In the genomic region with DNA sequence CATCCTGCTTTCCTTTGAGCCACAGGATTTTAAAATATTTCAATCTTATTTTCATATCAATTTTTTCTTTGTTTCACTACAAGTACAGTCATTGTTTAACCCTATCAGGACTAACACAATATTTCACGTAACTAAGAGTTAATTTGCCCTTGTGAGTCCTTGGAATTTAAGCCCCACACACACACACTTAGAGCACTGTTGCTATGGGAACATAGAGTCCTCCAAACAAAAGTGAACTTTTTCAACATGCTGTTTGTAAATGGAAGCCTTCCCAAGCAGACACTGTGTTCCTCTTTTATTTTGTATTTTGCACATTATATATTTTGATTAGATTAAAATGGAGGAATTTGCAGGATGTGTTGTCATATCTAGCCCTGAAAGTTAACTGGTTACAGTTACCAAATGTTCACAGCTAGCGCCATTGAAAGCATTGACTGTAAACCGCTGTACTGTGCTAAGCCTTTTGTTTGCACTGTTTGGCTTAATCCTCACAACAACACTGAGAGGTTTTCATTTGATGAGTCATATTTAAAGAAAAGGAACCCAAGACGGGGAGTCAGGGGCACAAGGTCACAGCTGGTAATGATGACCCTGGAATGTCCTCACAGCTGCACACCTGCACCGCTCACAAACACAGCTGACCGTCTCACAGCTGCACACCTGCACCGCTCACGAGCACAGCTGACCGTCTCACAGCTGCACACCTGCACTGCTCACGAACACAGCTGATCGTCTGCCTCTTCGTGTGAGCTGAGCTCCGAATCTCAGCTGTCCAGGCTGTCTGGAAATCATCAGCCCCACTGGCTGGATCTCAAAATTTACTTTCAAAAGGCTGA, we compare ENCODE assay signal across 1 cellular context.
TF ChIP-seq lines count a peak whose summit lies in the region.

No MANE protein-coding gene starts in this region.

TF ChIP-seq in HepG2, 621 proteins besides CTCF, POLR2A, EP300 and RAD21 (continued from another document and continues in another):
- TF ChIP-seq, protein P1, sequence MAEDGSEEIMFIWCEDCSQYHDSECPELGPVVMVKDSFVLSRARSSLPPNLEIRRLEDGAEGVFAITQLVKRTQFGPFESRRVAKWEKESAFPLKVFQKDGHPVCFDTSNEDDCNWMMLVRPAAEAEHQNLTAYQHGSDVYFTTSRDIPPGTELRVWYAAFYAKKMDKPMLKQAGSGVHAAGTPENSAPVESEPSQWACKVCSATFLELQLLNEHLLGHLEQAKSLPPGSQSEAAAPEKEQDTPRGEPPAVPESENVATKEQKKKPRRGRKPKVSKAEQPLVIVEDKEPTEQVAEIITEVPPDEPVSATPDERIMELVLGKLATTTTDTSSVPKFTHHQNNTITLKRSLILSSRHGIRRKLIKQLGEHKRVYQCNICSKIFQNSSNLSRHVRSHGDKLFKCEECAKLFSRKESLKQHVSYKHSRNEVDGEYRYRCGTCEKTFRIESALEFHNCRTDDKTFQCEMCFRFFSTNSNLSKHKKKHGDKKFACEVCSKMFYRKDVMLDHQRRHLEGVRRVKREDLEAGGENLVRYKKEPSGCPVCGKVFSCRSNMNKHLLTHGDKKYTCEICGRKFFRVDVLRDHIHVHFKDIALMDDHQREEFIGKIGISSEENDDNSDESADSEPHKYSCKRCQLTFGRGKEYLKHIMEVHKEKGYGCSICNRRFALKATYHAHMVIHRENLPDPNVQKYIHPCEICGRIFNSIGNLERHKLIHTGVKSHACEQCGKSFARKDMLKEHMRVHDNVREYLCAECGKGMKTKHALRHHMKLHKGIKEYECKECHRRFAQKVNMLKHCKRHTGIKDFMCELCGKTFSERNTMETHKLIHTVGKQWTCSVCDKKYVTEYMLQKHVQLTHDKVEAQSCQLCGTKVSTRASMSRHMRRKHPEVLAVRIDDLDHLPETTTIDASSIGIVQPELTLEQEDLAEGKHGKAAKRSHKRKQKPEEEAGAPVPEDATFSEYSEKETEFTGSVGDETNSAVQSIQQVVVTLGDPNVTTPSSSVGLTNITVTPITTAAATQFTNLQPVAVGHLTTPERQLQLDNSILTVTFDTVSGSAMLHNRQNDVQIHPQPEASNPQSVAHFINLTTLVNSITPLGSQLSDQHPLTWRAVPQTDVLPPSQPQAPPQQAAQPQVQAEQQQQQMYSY (CRISPR knock-in tag; IDR thresholded peaks at IDR 0.05), result no peak
- TF ChIP-seq SOX13 (IDR thresholded peaks at IDR 0.05), result no peak
- TF ChIP-seq SOX13 (CRISPR knock-in tag; conservative IDR thresholded peaks at IDR 0.05 in 1 of 2, IDR thresholded peaks at IDR 0.05 in 1 of 2), result peak in 1 of 2 experiments; percentile 87; a peak in 2 of 4 replicates
- TF ChIP-seq, protein P2, sequence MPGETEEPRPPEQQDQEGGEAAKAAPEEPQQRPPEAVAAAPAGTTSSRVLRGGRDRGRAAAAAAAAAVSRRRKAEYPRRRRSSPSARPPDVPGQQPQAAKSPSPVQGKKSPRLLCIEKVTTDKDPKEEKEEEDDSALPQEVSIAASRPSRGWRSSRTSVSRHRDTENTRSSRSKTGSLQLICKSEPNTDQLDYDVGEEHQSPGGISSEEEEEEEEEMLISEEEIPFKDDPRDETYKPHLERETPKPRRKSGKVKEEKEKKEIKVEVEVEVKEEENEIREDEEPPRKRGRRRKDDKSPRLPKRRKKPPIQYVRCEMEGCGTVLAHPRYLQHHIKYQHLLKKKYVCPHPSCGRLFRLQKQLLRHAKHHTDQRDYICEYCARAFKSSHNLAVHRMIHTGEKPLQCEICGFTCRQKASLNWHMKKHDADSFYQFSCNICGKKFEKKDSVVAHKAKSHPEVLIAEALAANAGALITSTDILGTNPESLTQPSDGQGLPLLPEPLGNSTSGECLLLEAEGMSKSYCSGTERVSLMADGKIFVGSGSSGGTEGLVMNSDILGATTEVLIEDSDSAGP (CRISPR knock-in tag; IDR thresholded peaks at IDR 0.05; ENCODE audit: borderline replicate concordance), result peak; percentile 34; the same call in 1 of the 2 replicates
- TF ChIP-seq, protein P3, sequence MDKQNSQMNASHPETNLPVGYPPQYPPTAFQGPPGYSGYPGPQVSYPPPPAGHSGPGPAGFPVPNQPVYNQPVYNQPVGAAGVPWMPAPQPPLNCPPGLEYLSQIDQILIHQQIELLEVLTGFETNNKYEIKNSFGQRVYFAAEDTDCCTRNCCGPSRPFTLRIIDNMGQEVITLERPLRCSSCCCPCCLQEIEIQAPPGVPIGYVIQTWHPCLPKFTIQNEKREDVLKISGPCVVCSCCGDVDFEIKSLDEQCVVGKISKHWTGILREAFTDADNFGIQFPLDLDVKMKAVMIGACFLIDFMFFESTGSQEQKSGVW (CRISPR knock-in tag; IDR thresholded peaks at IDR 0.05; ENCODE audit: borderline replicate concordance), result no peak
- peak; percentile 93 for TF ChIP-seq NR2F6 (IDR thresholded peaks at IDR 0.05)
- TF ChIP-seq NR2F6 (CRISPR knock-in tag; IDR thresholded peaks at IDR 0.05), result peak; percentile 95
- TF ChIP-seq, protein P4, sequence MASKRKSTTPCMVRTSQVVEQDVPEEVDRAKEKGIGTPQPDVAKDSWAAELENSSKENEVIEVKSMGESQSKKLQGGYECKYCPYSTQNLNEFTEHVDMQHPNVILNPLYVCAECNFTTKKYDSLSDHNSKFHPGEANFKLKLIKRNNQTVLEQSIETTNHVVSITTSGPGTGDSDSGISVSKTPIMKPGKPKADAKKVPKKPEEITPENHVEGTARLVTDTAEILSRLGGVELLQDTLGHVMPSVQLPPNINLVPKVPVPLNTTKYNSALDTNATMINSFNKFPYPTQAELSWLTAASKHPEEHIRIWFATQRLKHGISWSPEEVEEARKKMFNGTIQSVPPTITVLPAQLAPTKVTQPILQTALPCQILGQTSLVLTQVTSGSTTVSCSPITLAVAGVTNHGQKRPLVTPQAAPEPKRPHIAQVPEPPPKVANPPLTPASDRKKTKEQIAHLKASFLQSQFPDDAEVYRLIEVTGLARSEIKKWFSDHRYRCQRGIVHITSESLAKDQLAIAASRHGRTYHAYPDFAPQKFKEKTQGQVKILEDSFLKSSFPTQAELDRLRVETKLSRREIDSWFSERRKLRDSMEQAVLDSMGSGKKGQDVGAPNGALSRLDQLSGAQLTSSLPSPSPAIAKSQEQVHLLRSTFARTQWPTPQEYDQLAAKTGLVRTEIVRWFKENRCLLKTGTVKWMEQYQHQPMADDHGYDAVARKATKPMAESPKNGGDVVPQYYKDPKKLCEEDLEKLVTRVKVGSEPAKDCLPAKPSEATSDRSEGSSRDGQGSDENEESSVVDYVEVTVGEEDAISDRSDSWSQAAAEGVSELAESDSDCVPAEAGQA (IDR thresholded peaks at IDR 0.05; ENCODE audit: low read depth), result no peak
- TF ChIP-seq, protein P4 (CRISPR knock-in tag; IDR thresholded peaks at IDR 0.05; ENCODE audit: borderline replicate concordance), result no peak
- TF ChIP-seq POGZ (CRISPR knock-in tag; IDR thresholded peaks at IDR 0.05), result 0 out of 2 replicates have a peak, but pooled peaks have one; percentile 29
- no peak for TF ChIP-seq ZNF274 (CRISPR knock-in tag; IDR thresholded peaks at IDR 0.05)
- TF ChIP-seq MIER2 (CRISPR knock-in tag; IDR thresholded peaks at IDR 0.05), result no peak
- TF ChIP-seq, protein P5, sequence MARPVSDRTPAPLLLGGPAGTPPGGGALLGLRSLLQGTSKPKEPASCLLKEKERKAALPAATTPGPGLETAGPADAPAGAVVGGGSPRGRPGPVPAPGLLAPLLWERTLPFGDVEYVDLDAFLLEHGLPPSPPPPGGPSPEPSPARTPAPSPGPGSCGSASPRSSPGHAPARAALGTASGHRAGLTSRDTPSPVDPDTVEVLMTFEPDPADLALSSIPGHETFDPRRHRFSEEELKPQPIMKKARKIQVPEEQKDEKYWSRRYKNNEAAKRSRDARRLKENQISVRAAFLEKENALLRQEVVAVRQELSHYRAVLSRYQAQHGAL (CRISPR knock-in tag; IDR thresholded peaks at IDR 0.05; ENCODE audit: not compliant biosample characterization), result no peak
- no peak for TF ChIP-seq ZNF33B (CRISPR knock-in tag; IDR thresholded peaks at IDR 0.05)
- no peak for TF ChIP-seq ZNF337 (CRISPR knock-in tag; IDR thresholded peaks at IDR 0.05; ENCODE audit: borderline replicate concordance, low read depth)
- TF ChIP-seq ZNF431 (CRISPR knock-in tag; IDR thresholded peaks at IDR 0.05; ENCODE audit: borderline replicate concordance, low read depth), result no peak
- peak; percentile 94 for TF ChIP-seq JUND (CRISPR knock-in tag; IDR thresholded peaks at IDR 0.05)
- no peak for TF ChIP-seq NRL (CRISPR knock-in tag; IDR thresholded peaks at IDR 0.05; ENCODE audit: borderline replicate concordance)
- TF ChIP-seq, protein P6, sequence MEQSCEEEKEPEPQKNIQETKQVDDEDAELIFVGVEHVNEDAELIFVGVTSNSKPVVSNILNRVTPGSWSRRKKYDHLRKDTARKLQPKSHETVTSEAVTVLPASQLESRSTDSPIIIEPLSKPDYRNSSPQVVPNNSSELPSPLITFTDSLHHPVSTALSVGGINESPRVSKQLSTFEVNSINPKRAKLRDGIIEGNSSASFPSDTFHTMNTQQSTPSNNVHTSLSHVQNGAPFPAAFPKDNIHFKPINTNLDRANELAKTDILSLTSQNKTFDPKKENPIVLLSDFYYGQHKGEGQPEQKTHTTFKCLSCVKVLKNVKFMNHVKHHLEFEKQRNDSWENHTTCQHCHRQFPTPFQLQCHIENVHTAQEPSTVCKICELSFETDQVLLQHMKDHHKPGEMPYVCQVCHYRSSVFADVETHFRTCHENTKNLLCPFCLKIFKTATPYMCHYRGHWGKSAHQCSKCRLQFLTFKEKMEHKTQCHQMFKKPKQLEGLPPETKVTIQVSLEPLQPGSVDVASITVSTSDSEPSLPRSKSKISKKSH (CRISPR knock-in tag; IDR thresholded peaks at IDR 0.05; ENCODE audit: borderline replicate concordance), result no peak
- TF ChIP-seq MAZ (IDR thresholded peaks at IDR 0.05; ENCODE audit: borderline replicate concordance, low read depth, low read length), result no peak
- 0 out of 2 replicates have a peak, but pooled peaks have one; percentile 6 for TF ChIP-seq MAZ (CRISPR knock-in tag; IDR thresholded peaks at IDR 0.05; ENCODE audit: low read depth)
- TF ChIP-seq ATM (IDR thresholded peaks at IDR 0.05; ENCODE audit: borderline replicate concordance), result no peak
- peak; percentile 77; the same call in 1 of the 2 replicates for TF ChIP-seq ZFP36L1 (CRISPR knock-in tag; IDR thresholded peaks at IDR 0.05)
- no peak for TF ChIP-seq NFYB (CRISPR knock-in tag; IDR thresholded peaks at IDR 0.05)
- TF ChIP-seq ZNF350 (CRISPR knock-in tag; IDR thresholded peaks at IDR 0.05; ENCODE audit: borderline replicate concordance, low read depth), result peak; percentile 44; the same call in 1 of the 2 replicates
- TF ChIP-seq, protein P7, sequence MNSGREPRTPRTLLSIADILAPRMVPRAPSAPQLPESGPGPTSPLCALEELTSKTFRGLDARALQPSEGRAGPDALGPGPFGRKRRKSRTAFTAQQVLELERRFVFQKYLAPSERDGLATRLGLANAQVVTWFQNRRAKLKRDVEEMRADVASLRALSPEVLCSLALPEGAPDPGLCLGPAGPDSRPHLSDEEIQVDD (CRISPR knock-in tag; IDR thresholded peaks at IDR 0.05; ENCODE audit: borderline replicate concordance), result no peak
- TF ChIP-seq ZNF780A (CRISPR knock-in tag; IDR thresholded peaks at IDR 0.05), result no peak
- TF ChIP-seq GABPB1 (CRISPR knock-in tag; IDR thresholded peaks at IDR 0.05), result peak; percentile 36
- TF ChIP-seq FOSL1 (CRISPR knock-in tag; IDR thresholded peaks at IDR 0.05; ENCODE audit: borderline replicate concordance), result peak; percentile 89
- no peak for TF ChIP-seq ZNF329 (CRISPR knock-in tag; IDR thresholded peaks at IDR 0.05; ENCODE audit: low read depth)
- TF ChIP-seq, protein P8, sequence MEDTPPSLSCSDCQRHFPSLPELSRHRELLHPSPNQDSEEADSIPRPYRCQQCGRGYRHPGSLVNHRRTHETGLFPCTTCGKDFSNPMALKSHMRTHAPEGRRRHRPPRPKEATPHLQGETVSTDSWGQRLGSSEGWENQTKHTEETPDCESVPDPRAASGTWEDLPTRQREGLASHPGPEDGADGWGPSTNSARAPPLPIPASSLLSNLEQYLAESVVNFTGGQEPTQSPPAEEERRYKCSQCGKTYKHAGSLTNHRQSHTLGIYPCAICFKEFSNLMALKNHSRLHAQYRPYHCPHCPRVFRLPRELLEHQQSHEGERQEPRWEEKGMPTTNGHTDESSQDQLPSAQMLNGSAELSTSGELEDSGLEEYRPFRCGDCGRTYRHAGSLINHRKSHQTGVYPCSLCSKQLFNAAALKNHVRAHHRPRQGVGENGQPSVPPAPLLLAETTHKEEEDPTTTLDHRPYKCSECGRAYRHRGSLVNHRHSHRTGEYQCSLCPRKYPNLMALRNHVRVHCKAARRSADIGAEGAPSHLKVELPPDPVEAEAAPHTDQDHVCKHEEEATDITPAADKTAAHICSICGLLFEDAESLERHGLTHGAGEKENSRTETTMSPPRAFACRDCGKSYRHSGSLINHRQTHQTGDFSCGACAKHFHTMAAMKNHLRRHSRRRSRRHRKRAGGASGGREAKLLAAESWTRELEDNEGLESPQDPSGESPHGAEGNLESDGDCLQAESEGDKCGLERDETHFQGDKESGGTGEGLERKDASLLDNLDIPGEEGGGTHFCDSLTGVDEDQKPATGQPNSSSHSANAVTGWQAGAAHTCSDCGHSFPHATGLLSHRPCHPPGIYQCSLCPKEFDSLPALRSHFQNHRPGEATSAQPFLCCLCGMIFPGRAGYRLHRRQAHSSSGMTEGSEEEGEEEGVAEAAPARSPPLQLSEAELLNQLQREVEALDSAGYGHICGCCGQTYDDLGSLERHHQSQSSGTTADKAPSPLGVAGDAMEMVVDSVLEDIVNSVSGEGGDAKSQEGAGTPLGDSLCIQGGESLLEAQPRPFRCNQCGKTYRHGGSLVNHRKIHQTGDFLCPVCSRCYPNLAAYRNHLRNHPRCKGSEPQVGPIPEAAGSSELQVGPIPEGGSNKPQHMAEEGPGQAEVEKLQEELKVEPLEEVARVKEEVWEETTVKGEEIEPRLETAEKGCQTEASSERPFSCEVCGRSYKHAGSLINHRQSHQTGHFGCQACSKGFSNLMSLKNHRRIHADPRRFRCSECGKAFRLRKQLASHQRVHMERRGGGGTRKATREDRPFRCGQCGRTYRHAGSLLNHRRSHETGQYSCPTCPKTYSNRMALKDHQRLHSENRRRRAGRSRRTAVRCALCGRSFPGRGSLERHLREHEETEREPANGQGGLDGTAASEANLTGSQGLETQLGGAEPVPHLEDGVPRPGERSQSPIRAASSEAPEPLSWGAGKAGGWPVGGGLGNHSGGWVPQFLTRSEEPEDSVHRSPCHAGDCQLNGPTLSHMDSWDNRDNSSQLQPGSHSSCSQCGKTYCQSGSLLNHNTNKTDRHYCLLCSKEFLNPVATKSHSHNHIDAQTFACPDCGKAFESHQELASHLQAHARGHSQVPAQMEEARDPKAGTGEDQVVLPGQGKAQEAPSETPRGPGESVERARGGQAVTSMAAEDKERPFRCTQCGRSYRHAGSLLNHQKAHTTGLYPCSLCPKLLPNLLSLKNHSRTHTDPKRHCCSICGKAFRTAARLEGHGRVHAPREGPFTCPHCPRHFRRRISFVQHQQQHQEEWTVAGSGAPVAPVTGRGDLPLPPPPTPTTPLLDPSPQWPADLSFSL (CRISPR knock-in tag; IDR thresholded peaks at IDR 0.05), result peak; percentile 70
